8 cellular contexts compared by ENCODE assay signal in genomic region chr6:16322666-16323312, GRCh38.
DNase-seq lines count a peak whose midpoint lies in the region; ATAC-seq and TF ChIP-seq lines count a peak whose summit lies in the region.

No MANE protein-coding gene starts in this region.

- DNase-seq in NCI-H748 (lab: John Stamatoyannopoulos, UW; ENCODE audit: unreplicated experiment) (peak; percentile 50), NCI-H748 treated with DMSO at 0.1 percent for 48 hours (lab: John Stamatoyannopoulos, UW) (no peak), NK-92 (lab: John Stamatoyannopoulos, UW; ENCODE audit: unreplicated experiment) (peak; percentile 43), activated T-cell treated with anti-CD3 and anti-CD28 coated beads for 48 hours (ENCODE audit: low read depth) (peak; percentile 66), fibroblast of villous mesenchyme (ENCODE audit: low read depth) (peak; percentile 91), trophoblast cell (peak; percentile 47 to 53), transverse colon (peak; percentile 63)

- H2BK120ac ChIP-seq in trophoblast cell (ENCODE audit: insufficient read depth, low read length, poor library complexity) = no peak overlapping the region

- intact Hi-C loops in transverse colon (cut with DNase I; ENCODE audit: low total_unique reads) = no loop called here

- H4K8ac ChIP-seq in trophoblast cell (ENCODE audit: low read depth, low read length) = no peak overlapping the region

- no peak overlapping the region for H3K18ac ChIP-seq in trophoblast cell (ENCODE audit: low read length)

- H3K36me3 ChIP-seq in trophoblast cell (ENCODE audit: control insufficient read depth in 1 of 2, insufficient read depth in 2 of 2, low read length in 2 of 2) (peaks cover 14 to 15% of the 10 kb centered on the region in 2 experiments), transverse colon (peaks cover 0 to 7% (median 0%) of the 10 kb centered on the region in 4 donors)

- no peak overlapping the region for H2BK12ac ChIP-seq in trophoblast cell (ENCODE audit: low read length)

- peak; percentile 81 for ATAC-seq in HG03095 (IDR thresholded peaks at IDR 0.05; ENCODE audit: unreplicated experiment)

- no peak for TF ChIP-seq EP300 in transverse colon (IDR thresholded peaks at IDR 0.05; ENCODE audit: low read depth)

- peak; percentile 24 for TF ChIP-seq POLR2A in transverse colon (IDR thresholded peaks at IDR 0.05)

- H4K12ac ChIP-seq in trophoblast cell (ENCODE audit: low read depth, low read length) = no peak overlapping the region

- H3K14ac ChIP-seq in trophoblast cell (ENCODE audit: low read length) = no peak overlapping the region

- H2AK5ac ChIP-seq in trophoblast cell (ENCODE audit: low read length) = no peak overlapping the region

- no peak overlapping the region for H3K4me3 ChIP-seq in fibroblast of villous mesenchyme (ENCODE audit: low read depth, low read length)
- H3K4me3 ChIP-seq in trophoblast cell (ENCODE audit: low read depth, low read length) = no peak overlapping the region
- no peak overlapping the region for H3K4me3 ChIP-seq in transverse colon

- no peak overlapping the region for H3K23ac ChIP-seq in trophoblast cell (ENCODE audit: low read length)

- H3K27ac ChIP-seq in trophoblast cell (ENCODE audit: low read depth, low read length) = no peak overlapping the region
- peak overlapping the region; percentile 43 to 55 (median 50) for H3K27ac ChIP-seq in transverse colon

- H4K91ac ChIP-seq in trophoblast cell (ENCODE audit: low read depth, low read length) = no peak overlapping the region

- in situ Hi-C loops in transverse colon (cut with MboI; ENCODE audit: low pct_ligation_motif_present in 1 of 4, low pct_unique_long_range_greater_than_20kb in 1 of 4, low sequenced_read_pairs in 3 of 4) = no loop called here

- no peak overlapping the region for H2BK5ac ChIP-seq in trophoblast cell (ENCODE audit: low read depth, low read length, poor library complexity)

- H3K4me1 ChIP-seq in trophoblast cell (ENCODE audit: control insufficient read depth in 1 of 2, insufficient read depth in 2 of 2, low read length in 2 of 2) = peaks cover 12 to 15% of the 10 kb centered on the region in 2 experiments
- peaks cover 21 to 49% (median 28%) of the 10 kb centered on the region in 4 donors for H3K4me1 ChIP-seq in transverse colon

- peaks cover 4% of the 10 kb centered on the region for H3K79me1 ChIP-seq in trophoblast cell (ENCODE audit: low read length)

- H3K9ac ChIP-seq in trophoblast cell (ENCODE audit: low read length) = no peak overlapping the region

- no peak overlapping the region for H2AFZ ChIP-seq in trophoblast cell (ENCODE audit: insufficient read depth, low read length, poor library complexity)

- H3K27me3 ChIP-seq in trophoblast cell (ENCODE audit: insufficient read depth, low read length) = no peaks in the 10 kb centered on the region
- no peaks in the 10 kb centered on the region for H3K27me3 ChIP-seq in transverse colon

- TF ChIP-seq CTCF in fibroblast of villous mesenchyme (IDR thresholded peaks at IDR 0.05; ENCODE audit: insufficient read depth, low read depth, low read length) (no peak), transverse colon (IDR thresholded peaks at IDR 0.05) (no peak)

- no CpG with 5 or more reads among the region's 11 CpGs for WGBS in trophoblast cell (ENCODE audit: extremely low coverage, insufficient coverage, insufficient read length)
- WGBS in transverse colon (ENCODE audit: low coverage in 1 of 2), 2 donors = 58 to 69% methylated on average over 4 to 11 of the region's 11 CpGs

- no peaks in the 10 kb centered on the region for H3K79me2 ChIP-seq in trophoblast cell (ENCODE audit: control insufficient read depth, insufficient read depth, low read length, poor library complexity)

- no peak overlapping the region for H3K4ac ChIP-seq in trophoblast cell (ENCODE audit: low read depth, low read length)

- H3K4me2 ChIP-seq in trophoblast cell (ENCODE audit: low read length) = no peak overlapping the region

- peaks cover 8% of the 10 kb centered on the region for H3K9me3 ChIP-seq in trophoblast cell (ENCODE audit: insufficient read depth, low read depth, low read length)
- H3K9me3 ChIP-seq in transverse colon = no peaks in the 10 kb centered on the region
